8 cellular contexts compared by ENCODE assay signal in genomic region chr20:41617059-41617921, GRCh38. TPM values are rescaled to one million over a fixed set of nuclear protein-coding genes. Genes with fewer than 3 reads are reported as not detected.
A peak's percentile ranks its signal among the peaks of the same experiment; 100 is the strongest.
DNase-seq lines count a peak whose midpoint lies in the region; ATAC-seq, FAIRE-seq and TF ChIP-seq lines count a peak whose summit lies in the region.

No MANE protein-coding gene starts in this region.

- H3K79me2 ChIP-seq in SK-N-SH (ENCODE audit: insufficient read depth): peaks cover 53% of the 10 kb centered on the region

- H3K27me3 ChIP-seq in SK-N-SH (ENCODE audit: insufficient read depth): no peaks in the 10 kb centered on the region
- H3K27me3 ChIP-seq in ascending aorta: no peaks in the 10 kb centered on the region
- no peaks in the 10 kb centered on the region for H3K27me3 ChIP-seq in iPS-18a (ENCODE audit: control insufficient read depth, insufficient read depth, low read length)
- H3K27me3 ChIP-seq in skeletal muscle satellite cell (ENCODE audit: control insufficient read depth, insufficient read depth, low read length): peaks cover 5% of the 10 kb centered on the region

- H3K9ac ChIP-seq in SK-N-SH: peak overlapping the region; percentile 53
- peak overlapping the region; percentile 76 for H3K9ac ChIP-seq in iPS-18a (ENCODE audit: low read length)
- H3K9ac ChIP-seq in skeletal muscle satellite cell (ENCODE audit: low read depth, low read length): peak overlapping the region; percentile 97

- no peak for FAIRE-seq in A549 (lab: Jason Lieb, UNC)

- no peaks in the 10 kb centered on the region for H3K9me2 ChIP-seq in SK-N-SH

- no peak for TF ChIP-seq POLR2A in A549 (IDR thresholded peaks at IDR 0.05; ENCODE audit: low read length)

- POLR2A ChIA-PET in A549 (lab: Yijun Ruan, JAX) (interaction anchor here (1.0 to 2.3 kb wide), 2 partner anchors 26 to 75 kb away, joined by 3 to 23 read pairs; no protein-coding TSS in a partner anchor), SK-N-SH (lab: Yijun Ruan, JAX) (interaction anchor here (0.6 to 1.7 kb wide), 3 partner anchors 76 to 1829 kb away, joined by 3 to 15 read pairs (median 3); no protein-coding TSS in a partner anchor)

- DNase-seq in A549 (ENCODE audit: low read depth in 1 of 2, low spot score in 1 of 2) (peak; percentile 23 to 28), SK-N-SH (peak; percentile 75), ascending aorta (ENCODE audit: low spot score in 2 of 2) (no peak)

- intact Hi-C loops in ascending aorta (cut with DNase I): loop anchor here (5.0 to 10.0 kb wide), 4 partner anchors 92 to 1840 kb away; partner anchors contain the start of genes PLCG1 and SRSF6

- no peak for TF ChIP-seq CTCF in A549 (IDR thresholded peaks at IDR 0.05)
- TF ChIP-seq CTCF in SK-N-SH (IDR thresholded peaks at IDR 0.05): no peak
- no peak for TF ChIP-seq CTCF in ascending aorta (IDR thresholded peaks at IDR 0.05)

- ATAC-seq in A549 (peak; percentile 10 to 30; a peak in 3 of 6 replicates), GM18861 (IDR thresholded peaks at IDR 0.05; ENCODE audit: unreplicated experiment) (peak; percentile 2), HG03432 (IDR thresholded peaks at IDR 0.05; ENCODE audit: unreplicated experiment) (peak; percentile 23), HG02970 (IDR thresholded peaks at IDR 0.05; ENCODE audit: low FRiP score, unreplicated experiment) (no peak)

- TF ChIP-seq EP300 in A549 (IDR thresholded peaks at IDR 0.05): no peak
- no peak for TF ChIP-seq EP300 in SK-N-SH (IDR thresholded peaks at IDR 0.05; ENCODE audit: borderline replicate concordance in 1 of 2, low read depth in 1 of 2, low read length in 1 of 2)

- no peak for TF ChIP-seq RAD21 in A549 (conservative IDR thresholded peaks at IDR 0.05 in 1 of 2, IDR thresholded peaks at IDR 0.05 in 1 of 2)
- TF ChIP-seq RAD21 in SK-N-SH (IDR thresholded peaks at IDR 0.05; ENCODE audit: low read length): no peak

- WGBS in A549 (ENCODE audit: missing lambda C conversion rate): 6% methylated on average over 18 of the region's 38 CpGs
- WGBS in SK-N-SH (ENCODE audit: low lambda C conversion rate): 4% methylated on average over 18 of the region's 38 CpGs

- H3K36me3 ChIP-seq in SK-N-SH (replicated peaks in 1 of 2; ENCODE audit: control insufficient read depth in 1 of 2, insufficient read depth in 2 of 2, low read length in 1 of 2) (no peaks in the 10 kb centered on the region), ascending aorta (no peaks in the 10 kb centered on the region), iPS-18a (ENCODE audit: control insufficient read depth, low read depth, low read length) (no peaks in the 10 kb centered on the region), skeletal muscle satellite cell (ENCODE audit: insufficient read depth, low read length) (no peaks in the 10 kb centered on the region)

- peaks cover 19% of the 10 kb centered on the region for H3K4me1 ChIP-seq in A549
- H3K4me1 ChIP-seq in SK-N-SH (ENCODE audit: control insufficient read depth in 1 of 2, insufficient read depth in 2 of 2, low read depth in 1 of 2, low read length in 1 of 2): peaks cover 15 to 18% of the 10 kb centered on the region in 2 experiments; a peak in 3 of 4 replicates
- H3K4me1 ChIP-seq in ascending aorta: peaks cover 2 to 37% of the 10 kb centered on the region in 2 donors
- peaks cover 44% of the 10 kb centered on the region for H3K4me1 ChIP-seq in iPS-18a (ENCODE audit: control insufficient read depth, low read depth, low read length)
- peaks cover 24% of the 10 kb centered on the region for H3K4me1 ChIP-seq in skeletal muscle satellite cell (ENCODE audit: control insufficient read depth, insufficient read depth, low read length)

- CTCF ChIA-PET in A549 (lab: Yijun Ruan, JAX): interaction anchor here (1.0 to 1.5 kb wide), 3 partner anchors 8 to 17 kb away, joined by 3 to 4 read pairs (median 3); no protein-coding TSS in a partner anchor
- CTCF ChIA-PET in SK-N-SH (lab: Yijun Ruan, JAX): interaction anchor here (1.3 to 2.0 kb wide), 2 partner anchors 9 to 76 kb away, joined by 5 to 6 read pairs; no protein-coding TSS in a partner anchor

- peaks cover 46% of the 10 kb centered on the region for H4K20me1 ChIP-seq in SK-N-SH (ENCODE audit: insufficient read depth)

- H3K27ac ChIP-seq in A549 (peak overlapping the region; percentile 94 to 96), SK-N-SH (ENCODE audit: low read depth in 2 of 2, low read length in 1 of 2) (peak overlapping the region; percentile 44 to 94; a peak in 3 of 4 replicates), ascending aorta (peak overlapping the region; percentile 39 to 85), iPS-18a (ENCODE audit: low read length) (no peak overlapping the region)

- H2AFZ ChIP-seq in SK-N-SH (ENCODE audit: low read depth): peak overlapping the region; percentile 32; the same call in 1 of the 2 replicates

- H3F3A ChIP-seq in SK-N-SH (replicated peaks; ENCODE audit: insufficient read depth): peaks cover 8% of the 10 kb centered on the region

- H3K4me3 ChIP-seq in A549 (peak overlapping the region; percentile 98), SK-N-SH (ENCODE audit: low read depth in 2 of 2, low read length in 1 of 2) (peak overlapping the region; percentile 69 to 92), ascending aorta (peak overlapping the region; percentile 82 to 99), iPS-18a (ENCODE audit: low read length) (peak overlapping the region; percentile 87), skeletal muscle satellite cell (ENCODE audit: low read length) (peak overlapping the region; percentile 94)

- H3K4me2 ChIP-seq in A549 (peak overlapping the region; percentile 91), SK-N-SH (peak overlapping the region; percentile 75), skeletal muscle satellite cell (ENCODE audit: low read length) (peak overlapping the region; percentile 82)

- H3K9me3 ChIP-seq in A549 (no peaks in the 10 kb centered on the region), SK-N-SH (no peaks in the 10 kb centered on the region), ascending aorta (no peaks in the 10 kb centered on the region), iPS-18a (ENCODE audit: control insufficient read depth, low read depth, low read length) (no peaks in the 10 kb centered on the region), skeletal muscle satellite cell (replicated peaks; ENCODE audit: low read length) (no peaks in the 10 kb centered on the region)

TF ChIP-seq in A549, 52 proteins besides CTCF, POLR2A, EP300 and RAD21:
- 0 out of 5 replicates have a peak, but pooled peaks of 1 of the 2 experiments have one; percentile 15 for TF ChIP-seq JUN (IDR thresholded peaks at IDR 0.05)
- no peak for TF ChIP-seq PBX3 (IDR thresholded peaks at IDR 0.05)

TF ChIP-seq in SK-N-SH, 30 proteins besides CTCF, POLR2A, EP300 and RAD21:
- peak; percentile 44; the same call in 1 of the 2 replicates for TF ChIP-seq NRF1 (IDR thresholded peaks at IDR 0.05; ENCODE audit: low read depth, low read length)
- TF ChIP-seq USF1 (IDR thresholded peaks at IDR 0.05; ENCODE audit: borderline replicate concordance, low read depth): no peak
- TF ChIP-seq RXRA (IDR thresholded peaks at IDR 0.05; ENCODE audit: borderline replicate concordance, low read depth): no peak
- TF ChIP-seq MXI1 (IDR thresholded peaks at IDR 0.05; ENCODE audit: low read depth, low read length): peak; percentile 54
- TF ChIP-seq POLR2AphosphoS5 (IDR thresholded peaks at IDR 0.05; ENCODE audit: low read depth, low read length): no peak
- 0 out of 2 replicates have a peak, but pooled peaks have one; percentile 31 for TF ChIP-seq SIN3A (IDR thresholded peaks at IDR 0.05; ENCODE audit: borderline replicate concordance, low read depth, low read length)
- no peak for TF ChIP-seq EZH2phosphoT487 (IDR thresholded peaks at IDR 0.05; ENCODE audit: borderline replicate concordance, low read depth)

RNA-seq across cellular contexts. Expression of gene CHD6, which starts 0.9 kb away (rescaled TPM):
- polyA plus RNA-seq in A549 (2011; rRNA removed) (20.7 and 22.6 TPM in 2 replicates), A549 (2017; fragmentation: RNase III; extraction: RNeasy Plus Mini Kit Qiagen cat#74134 plus additional on column Dnase treatment) (7.6 to 8.2 TPM (median 8.0 TPM) in 3 replicates), SK-N-SH (2012; rRNA removed) (7.1 and 8.7 TPM in 2 replicates)
- 3.6 and 4.1 TPM in 2 replicates for polyA plus RNA-seq in A549 (2012; cell fraction: cytosol; rRNA removed)
- 9.4 and 11.1 TPM in 2 replicates for polyA plus RNA-seq in A549 (2012; cell fraction: nucleus; rRNA removed)
- polyA minus RNA-seq in A549 (2011; rRNA and poly(A)+ RNA removed): 37.7 and 46.6 TPM in 2 replicates
- polyA plus RNA-seq in SK-N-SH (2012; cell fraction: cytosol; rRNA removed): 4.5 and 5.2 TPM in 2 replicates
- polyA plus RNA-seq in SK-N-SH (2012; cell fraction: nucleus; rRNA removed): 15.3 and 23.4 TPM in 2 replicates
- 42.9 TPM for total RNA-seq in ascending aorta
- 11.8 and 12.4 TPM in 2 replicates for total RNA-seq in skeletal muscle satellite cell (2012; rRNA removed)

Comparison
In these comparisons a context has a peak if more than half of its experiments do, and no peak if none do; other contexts are left out.
1. DNase-seq: peak in A549 (2 of 2) and SK-N-SH (single experiment); none in ascending aorta (0 of 2).
2. Peak in every context shown above with its lines, with median percentiles within 50 percentile points of each other: H3K4me2 ChIP-seq, H3K4me3 ChIP-seq and H3K9ac ChIP-seq.